34 cellular contexts compared by ENCODE assay signal in genomic region chr7:108541493-108541892, GRCh38.
"Had no signal": no experiment of that assay in that cellular context is flagged by ENCODE, and none has a peak within 500 bp of the region (broad histone marks: within the 10 kb centered on the region; RNA-seq: fewer than 3 reads in every experiment).

No MANE protein-coding gene starts in this region.

- H3K4me3 ChIP-seq: ascending aorta, cardiac muscle cell, PC-9 had no signal

- H3K9me3 Mint-ChIP-seq: activated CD8-positive, alpha-beta T cell treated with anti-CD3 and anti-CD28 coated beads for 36 hours; activated naive CD4-positive, alpha-beta T cell treated with anti-CD3 and anti-CD28 coated beads, Interleukin-2, amount 50 U/mL, for 24 hours; activated T-cell treated with anti-CD3 and anti-CD28 coated beads, Interleukin-2, amount 50 U/mL, for 72 hours; activated T-helper 2 cell treated with anti-CD3 and anti-CD28 coated beads, Interferon-gamma antibody, Interleukin-2, Interleukin-4, amounts not matched to agents 10 μg/mL and 5 μg/mL and 100 μg/mL, durations not matched to agents 14 hours and 24 hours and 36 hours; central memory CD8-positive, alpha-beta T cell; T-cell had no signal

- H2AFZ ChIP-seq: PC-9 had no signal

- H3K36me3 Mint-ChIP-seq: activated naive CD8-positive, alpha-beta T cell treated with anti-CD3 and anti-CD28 coated beads, Interleukin-2, amount 10 ng/mL, durations not matched to agents 7 days and 5 days; T-cell had no signal

- H3K4me1 ChIP-seq: ascending aorta had no signal

- H3K4me3 Mint-ChIP-seq: activated CD8-positive, alpha-beta T cell treated with anti-CD3 and anti-CD28 coated beads for 36 hours; activated naive CD4-positive, alpha-beta T cell treated with anti-CD3 and anti-CD28 coated beads, Interleukin-2, amount 50 U/mL, for 24 hours; activated naive CD8-positive, alpha-beta T cell treated with anti-CD3 and anti-CD28 coated beads, Interleukin-2, amount 10 ng/mL, durations not matched to agents 7 days and 5 days; activated T-cell treated with anti-CD3 and anti-CD28 coated beads, Interleukin-2, amount 50 U/mL, for 72 hours; central memory CD8-positive, alpha-beta T cell; T-cell; T-helper 17 cell had no signal

- H3K27ac ChIP-seq: ascending aorta, cardiac muscle cell, PC-9, RWPE1, VCaP had no signal

- DNase-seq: activated CD4-positive, alpha-beta T cell treated with anti-CD3 and anti-CD28 coated beads for 1 hour; activated CD4-positive, alpha-beta T cell treated with anti-CD3 and anti-CD28 coated beads for 48 hours; activated CD4-positive, CD25-positive, alpha-beta regulatory T cell; activated CD8-positive, alpha-beta T cell treated with anti-CD3 and anti-CD28 coated beads for 36 hours; activated gamma-delta T cell; activated naive CD4-positive, alpha-beta T cell treated with Interleukin-2 at 50 U/mL for 16 hours; activated naive CD8-positive, alpha-beta T cell treated with anti-CD3 and anti-CD28 coated beads, Interleukin-2, amount 10 ng/mL, durations not matched to agents 7 days and 5 days; activated T-cell treated with anti-CD3 and anti-CD28 coated beads, Interleukin-2, amount 50 U/mL, for 1 hour; activated T-cell treated with anti-CD3 and anti-CD28 coated beads, Interleukin-2, amount 50 U/mL, for 72 hours; amygdala; Kasumi-1; MM.1S; MV-4-11; NCI-H1092; NCI-H1436 treated with DMSO at 0.1 percent for 48 hours; NCI-H1694 treated with DMSO at 0.1 percent for 48 hours; NCI-H2029 treated with DMSO at 0.1 percent for 48 hours; NCI-H2107; NCI-H2171; NCI-H510A; NCI-H526; NCI-H748 treated with DMSO at 0.1 percent for 48 hours; NK-92 treated with Interleukin-12 subunit alpha and Interleukin-12 subunit beta, amount 100 ng/mL, for 24 hours; PC-9; SIG-M5; T-cell; T-helper 17 cell had no signal

- H3K4me1 Mint-ChIP-seq: activated naive CD4-positive, alpha-beta T cell treated with anti-CD3 and anti-CD28 coated beads, Interleukin-2, amount 50 U/mL, for 24 hours; activated naive CD8-positive, alpha-beta T cell treated with anti-CD3 and anti-CD28 coated beads, Interleukin-2, amount 10 ng/mL, durations not matched to agents 7 days and 5 days; central memory CD8-positive, alpha-beta T cell; T-cell; T-helper 17 cell had no signal

- H3K27me3 Mint-ChIP-seq: activated CD8-positive, alpha-beta T cell treated with anti-CD3 and anti-CD28 coated beads for 36 hours had no signal

- H3K36me3 ChIP-seq: ascending aorta, cardiac muscle cell had no signal

- H3K9me3 ChIP-seq: ascending aorta had no signal

- H3K27me3 ChIP-seq: ascending aorta, cardiac muscle cell had no signal

- H3K27ac Mint-ChIP-seq: activated CD8-positive, alpha-beta T cell treated with anti-CD3 and anti-CD28 coated beads for 36 hours; activated naive CD4-positive, alpha-beta T cell treated with anti-CD3 and anti-CD28 coated beads, Interleukin-2, amount 50 U/mL, for 24 hours; activated naive CD8-positive, alpha-beta T cell treated with anti-CD3 and anti-CD28 coated beads, Interleukin-2, amount 10 ng/mL, durations not matched to agents 7 days and 5 days; activated T-cell treated with anti-CD3 and anti-CD28 coated beads, Interleukin-2, amount 50 U/mL, for 72 hours; activated T-helper 2 cell treated with anti-CD3 and anti-CD28 coated beads, Interferon-gamma antibody, Interleukin-2, Interleukin-4, amounts not matched to agents 10 μg/mL and 5 μg/mL and 100 μg/mL, durations not matched to agents 14 hours and 24 hours and 36 hours; T-cell; T-helper 17 cell had no signal

- H3K4me2 ChIP-seq: PC-9 had no signal
